ENCODE assay signal across 14 cellular contexts in the genomic region with DNA sequence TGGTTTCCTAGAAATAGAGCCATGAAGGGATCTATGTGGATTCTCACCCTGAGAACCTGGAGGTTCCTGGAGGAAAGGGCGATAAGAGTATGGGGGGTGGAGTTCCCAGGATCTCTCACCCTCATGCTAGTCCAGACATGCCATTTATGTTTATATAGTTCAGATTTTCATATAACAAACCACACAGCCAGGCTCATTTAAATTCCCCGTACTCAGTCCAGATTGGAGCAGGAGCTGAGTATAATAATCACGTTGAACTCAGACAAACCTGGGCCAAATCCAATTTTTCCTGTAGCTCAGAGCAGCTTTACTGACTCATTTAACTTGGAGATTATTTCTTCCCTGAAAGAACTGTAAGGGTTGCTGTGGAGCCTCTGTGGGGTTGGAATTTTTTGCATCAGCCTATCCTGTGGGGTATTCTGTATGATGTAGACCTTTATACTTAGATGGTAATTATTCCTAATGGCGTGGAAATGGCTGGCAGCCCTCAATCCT.
DNase-seq lines count a peak whose midpoint lies in the region; TF ChIP-seq lines count a peak whose summit lies in the region.
"Had no signal": no experiment of that assay in that cellular context is flagged by ENCODE, and none has a peak within 500 bp of the region (broad histone marks: within the 10 kb centered on the region; RNA-seq: fewer than 3 reads in every experiment).

No MANE protein-coding gene starts in this region.

- peaks cover 6% of the 10 kb centered on the region; the same call in 1 of the 2 replicates for H3K36me3 ChIP-seq in OCI-LY7 (ENCODE audit: insufficient read depth, low read length)
- H3K36me3 ChIP-seq in MG63 = no peaks in the 10 kb centered on the region
- H3K36me3 ChIP-seq: BLaER1, HAP-1 had no signal

- H3K4me1 Mint-ChIP-seq in mesothelial cell of epicardium = no peaks in the 10 kb centered on the region
- H3K4me1 Mint-ChIP-seq: CD14-positive monocyte had no signal

- no peak for TF ChIP-seq CTCF in OCI-LY7 (conservative IDR thresholded peaks at IDR 0.05; ENCODE audit: low read length)
- TF ChIP-seq CTCF in mesothelial cell of epicardium (IDR thresholded peaks at IDR 0.05; ENCODE audit: unreplicated experiment) = no peak

- peaks cover 84% of the 10 kb centered on the region for H3K9me3 Mint-ChIP-seq in mesothelial cell of epicardium
- H3K9me3 Mint-ChIP-seq: CD14-positive monocyte; CD4-positive, alpha-beta memory T cell had no signal

- H3K4me3 Mint-ChIP-seq in mesothelial cell of epicardium = no peak overlapping the region
- H3K4me3 Mint-ChIP-seq: CD14-positive monocyte had no signal

- H3K9me2 ChIP-seq in OCI-LY7 (ENCODE audit: insufficient read depth, low read length) = no peaks in the 10 kb centered on the region

- H3K9me3 ChIP-seq in OCI-LY7 (ENCODE audit: low read length) (no peaks in the 10 kb centered on the region), MG63 (no peaks in the 10 kb centered on the region)
- H3K9me3 ChIP-seq: BLaER1, HAP-1 had no signal

- DNase-seq in NCI-H82 (lab: John Stamatoyannopoulos, UW) = peak; percentile 2
- DNase-seq in NCI-H82 treated with DMSO at 0.1 percent for 48 hours (lab: John Stamatoyannopoulos, UW; ENCODE audit: unreplicated experiment) = no peak
- DNase-seq in NCI-H1105 treated with DMSO at 0.1 percent for 48 hours (lab: John Stamatoyannopoulos, UW) = peak; percentile 72
- peak; percentile 53 for DNase-seq in OCI-LY7 (ENCODE audit: low spot score)
- DNase-seq in MG63 = no peak
- DNase-seq in globus pallidus (ENCODE audit: low spot score) = no peak
- no peak for DNase-seq in mesothelial cell of epicardium (ENCODE audit: low spot score in 2 of 2, unreplicated experiment in 2 of 2)
- DNase-seq: 8988T; CD4-positive, alpha-beta memory T cell; DMS153; GM23248 had no signal

- H3K4me2 ChIP-seq in OCI-LY7 (ENCODE audit: low read length) = peak overlapping the region; percentile 80
- H3K4me2 ChIP-seq: BLaER1 had no signal

- H3K4me1 ChIP-seq in OCI-LY7 (ENCODE audit: insufficient read depth, low read length, poor library complexity, severe bottlenecking) = peaks cover 63% of the 10 kb centered on the region
- H3K4me1 ChIP-seq: HAP-1 had no signal

- peaks cover 59% of the 10 kb centered on the region for H3K79me2 ChIP-seq in OCI-LY7 (ENCODE audit: insufficient read depth, low read depth, low read length)

- no peak overlapping the region for H2AFZ ChIP-seq in OCI-LY7 (ENCODE audit: low read length)
- H2AFZ ChIP-seq: GM23248 had no signal

- POLR2A ChIA-PET in OCI-LY7 (lab: Charles Lee) = interaction anchor here (0.6 to 4.1 kb wide), 5 partner anchors 8 to 368 kb away, joined by 3 to 22 read pairs (median 5); no protein-coding TSS in a partner anchor

- H3K36me3 Mint-ChIP-seq in mesothelial cell of epicardium = peaks cover 2% of the 10 kb centered on the region
- H3K36me3 Mint-ChIP-seq: CD14-positive monocyte; CD4-positive, alpha-beta memory T cell had no signal

- H3K27me3 ChIP-seq in MG63 = no peaks in the 10 kb centered on the region
- H3K27me3 ChIP-seq: BLaER1 had no signal

- H3K27me3 Mint-ChIP-seq in mesothelial cell of epicardium (ENCODE audit: low read depth) = no peaks in the 10 kb centered on the region
- H3K27me3 Mint-ChIP-seq: CD4-positive, alpha-beta memory T cell had no signal

- intact Hi-C loops in OCI-LY7 (cut with micrococcal nuclease; ENCODE audit: unreplicated experiment) = no loop called here

- H3K4me3 ChIP-seq in OCI-LY7 (ENCODE audit: low read depth, low read length, poor library complexity, severe bottlenecking) (peak overlapping the region; percentile 71), MG63 (no peak overlapping the region)
- H3K4me3 ChIP-seq: BLaER1, GM23248, HAP-1 had no signal

- CTCF ChIA-PET in OCI-LY7 (lab: Charles Lee; ENCODE audit: unreplicated experiment) = no interaction called here

- H3K27ac ChIP-seq in OCI-LY7 (ENCODE audit: low read depth, low read length, poor library complexity, severe bottlenecking) = peak overlapping the region; percentile 99
- H3K27ac ChIP-seq: BLaER1, GM23248 had no signal

- no peak overlapping the region for H3K27ac Mint-ChIP-seq in mesothelial cell of epicardium
- H3K27ac Mint-ChIP-seq: CD14-positive monocyte had no signal

- H4K20me1 ChIP-seq in OCI-LY7 (ENCODE audit: insufficient read depth, low read length) = no peaks in the 10 kb centered on the region
- H4K20me1 ChIP-seq: BLaER1 had no signal

- no TSS peak for BruUV-seq in OCI-LY7 (replicated peaks; lab: Mats Ljungman, UMichigan)

Comparison
In these comparisons a context has a peak if more than half of its experiments do, and no peak if none do; other contexts are left out.
1. DNase-seq: peak in NCI-H82 (single experiment), NCI-H1105 treated with DMSO at 0.1 percent for 48 hours (single experiment) and OCI-LY7 (single experiment); none in NCI-H82 treated with DMSO at 0.1 percent for 48 hours (single experiment), MG63 (single experiment), globus pallidus (single experiment) and mesothelial cell of epicardium (0 of 2).